16 cellular contexts compared by ENCODE assay signal in genomic region chr12:7116196-7116595, GRCh38. TPM values are rescaled to one million over a fixed set of nuclear protein-coding genes. Genes with fewer than 3 reads are reported as not detected.
DNase-seq lines count a peak whose midpoint lies in the region; ATAC-seq and TF ChIP-seq lines count a peak whose summit lies in the region.
"Had no signal": no experiment of that assay in that cellular context is flagged by ENCODE, and none has a peak within 500 bp of the region (broad histone marks: within the 10 kb centered on the region; RNA-seq: fewer than 3 reads in every experiment).

No MANE protein-coding gene starts in this region.

- intact Hi-C loops in MCF 10A (cut with micrococcal nuclease) (no loop called here), mammary epithelial cell (cut with micrococcal nuclease) (no loop called here), sciatic nerve (cut with DNase I) (loop anchor here (10.0 kb wide), 1 partner anchor 151 kb away; no protein-coding TSS in a partner anchor), colonic mucosa (cut with DNase I) (no loop called here)

- H3K4me3 ChIP-seq in mammary epithelial cell (replicated peaks in 1 of 3; ENCODE audit: insufficient read depth in 1 of 3, low read depth in 2 of 3, low read length in 3 of 3): no peak overlapping the region
- no peak overlapping the region for H3K4me3 ChIP-seq in colonic mucosa

- POLR2A ChIA-PET in MCF 10A (lab: Yijun Ruan, JAX): no interaction called here

- no peaks in the 10 kb centered on the region for H3K4me1 ChIP-seq in mammary epithelial cell (ENCODE audit: insufficient read depth, low read length)
- no peaks in the 10 kb centered on the region for H3K4me1 ChIP-seq in colonic mucosa
- H3K4me1 ChIP-seq: BE2C, Caco-2 had no signal

- no peak overlapping the region for H2AFZ ChIP-seq in mammary epithelial cell (ENCODE audit: low read depth, low read length)

- TF ChIP-seq CTCF in MCF 10A (IDR thresholded peaks at IDR 0.05; ENCODE audit: unreplicated experiment): no peak
- TF ChIP-seq CTCF in mammary epithelial cell (conservative IDR thresholded peaks at IDR 0.05 in 1 of 2, IDR thresholded peaks at IDR 0.05 in 1 of 2; ENCODE audit: extremely low read depth in 1 of 2, insufficient read depth in 1 of 2, low read depth in 1 of 2, low read length in 2 of 2): no peak
- no peak for TF ChIP-seq CTCF in glutamatergic neuron (IDR thresholded peaks at IDR 0.05; ENCODE audit: partially characterized antibody, unreplicated experiment)
- no peak for TF ChIP-seq CTCF in colonic mucosa (IDR thresholded peaks at IDR 0.05)

- BruUV-seq in MCF 10A (replicated peaks; lab: Mats Ljungman, UMichigan): no TSS peak
- no TSS peak for BruUV-seq in mammary epithelial cell (replicated peaks; lab: Mats Ljungman, UMichigan)

- peaks cover 14% of the 10 kb centered on the region for H3K79me2 ChIP-seq in mammary epithelial cell (ENCODE audit: insufficient read depth, low read length)

- WGBS in mammary epithelial cell (ENCODE audit: low coverage, missing lambda C conversion rate): 97% methylated on average over 3 of the region's 3 CpGs

- no peaks in the 10 kb centered on the region for H3K27me3 ChIP-seq in mammary epithelial cell (ENCODE audit: insufficient read depth, low read length)
- H3K27me3 ChIP-seq in colonic mucosa: no peaks in the 10 kb centered on the region
- H3K27me3 ChIP-seq: BE2C had no signal

- no peak overlapping the region for H3K4me2 ChIP-seq in mammary epithelial cell (ENCODE audit: insufficient read depth, low read depth, low read length)

- peaks cover 36% of the 10 kb centered on the region for H3K36me3 Mint-ChIP-seq in MCF 10A (ENCODE audit: insufficient read depth, unreplicated experiment)
- H3K36me3 Mint-ChIP-seq in glutamatergic neuron (ENCODE audit: unreplicated experiment): no peaks in the 10 kb centered on the region

- CTCF ChIA-PET in MCF 10A (lab: Yijun Ruan, JAX): interaction anchor here (0.6 to 1.5 kb wide), 3 partner anchors 28 to 345 kb away, joined by 5 to 6 read pairs (median 5); no protein-coding TSS in a partner anchor
- CTCF ChIA-PET in mammary epithelial cell (lab: Charles Lee; ENCODE audit: low non-redundant PET): no interaction called here

- H4K20me1 ChIP-seq in mammary epithelial cell (ENCODE audit: insufficient read depth, low read length): no peaks in the 10 kb centered on the region

- no peaks in the 10 kb centered on the region for H3K9me3 Mint-ChIP-seq in MCF 10A (ENCODE audit: unreplicated experiment)
- H3K9me3 Mint-ChIP-seq in glutamatergic neuron (ENCODE audit: unreplicated experiment): no peaks in the 10 kb centered on the region
- H3K9me3 Mint-ChIP-seq: CD4-positive, CD25-positive, alpha-beta regulatory T cell; CD8-positive, alpha-beta memory T cell; H9 had no signal

- dilution Hi-C loops in mammary epithelial cell (cut with HindIII; ENCODE audit: low sequenced_read_pairs): loop anchor here (5.0 kb wide), 2 partner anchors 36 to 91 kb away; no protein-coding TSS in a partner anchor

- H3K36me3 ChIP-seq in mammary epithelial cell (ENCODE audit: insufficient read depth, low read length): peaks cover 12% of the 10 kb centered on the region
- no peaks in the 10 kb centered on the region for H3K36me3 ChIP-seq in colonic mucosa
- H3K36me3 ChIP-seq: BE2C had no signal

- H3K4me3 Mint-ChIP-seq in MCF 10A (ENCODE audit: unreplicated experiment): no peak overlapping the region
- no peak overlapping the region for H3K4me3 Mint-ChIP-seq in glutamatergic neuron (ENCODE audit: unreplicated experiment)
- H3K4me3 Mint-ChIP-seq: CD4-positive, CD25-positive, alpha-beta regulatory T cell; CD8-positive, alpha-beta memory T cell; H9 had no signal

- DNase-seq in MCF 10A (ENCODE audit: unreplicated experiment): no peak
- no peak for DNase-seq in mammary epithelial cell
- DNase-seq in glutamatergic neuron: no peak
- DNase-seq in sciatic nerve (ENCODE audit: low spot score): peak; percentile 0
- no peak for DNase-seq in colonic mucosa
- no peak for DNase-seq in COLO668 (lab: John Stamatoyannopoulos, UW; ENCODE audit: unreplicated experiment)
- DNase-seq: BE2C; C1 segment of cervical spinal cord; CD4-positive, CD25-positive, alpha-beta regulatory T cell; CD8-positive, alpha-beta memory T cell; H9 had no signal

- H3K27ac Mint-ChIP-seq in MCF 10A (ENCODE audit: low read depth, unreplicated experiment) (peak overlapping the region; percentile 9), glutamatergic neuron (ENCODE audit: unreplicated experiment) (peak overlapping the region; percentile 12)
- H3K27ac Mint-ChIP-seq: H9 had no signal

- peaks cover 6% of the 10 kb centered on the region for H3K4me1 Mint-ChIP-seq in MCF 10A (ENCODE audit: insufficient read depth, unreplicated experiment)
- no peaks in the 10 kb centered on the region for H3K4me1 Mint-ChIP-seq in glutamatergic neuron (ENCODE audit: low read depth, unreplicated experiment)

- ATAC-seq in sciatic nerve (no peak), HG02973 (IDR thresholded peaks at IDR 0.05; ENCODE audit: unreplicated experiment) (no peak)

- no peak overlapping the region for H3K9ac ChIP-seq in mammary epithelial cell (ENCODE audit: insufficient read depth, low read length)
- no peak overlapping the region for H3K9ac ChIP-seq in colonic mucosa (ENCODE audit: low read depth in 2 of 2, low read length in 2 of 2)

- no peak overlapping the region for H3K27ac ChIP-seq in mammary epithelial cell (ENCODE audit: insufficient read depth, low read depth, low read length)
- no peak overlapping the region for H3K27ac ChIP-seq in colonic mucosa
- H3K27ac ChIP-seq: HL-60 had no signal

- no peaks in the 10 kb centered on the region for H3K9me3 ChIP-seq in mammary epithelial cell (replicated peaks; ENCODE audit: insufficient read depth, low read length)
- H3K9me3 ChIP-seq in colonic mucosa: no peaks in the 10 kb centered on the region
- H3K9me3 ChIP-seq: BE2C, Caco-2 had no signal

- H3K27me3 Mint-ChIP-seq in MCF 10A (ENCODE audit: insufficient read depth, unreplicated experiment) (no peaks in the 10 kb centered on the region), glutamatergic neuron (ENCODE audit: unreplicated experiment) (peaks cover 2% of the 10 kb centered on the region)
- H3K27me3 Mint-ChIP-seq: CD4-positive, CD25-positive, alpha-beta regulatory T cell; CD8-positive, alpha-beta memory T cell had no signal

- in situ Hi-C loops in mammary epithelial cell (cut with MboI; ENCODE audit: low sequenced_read_pairs in 2 of 2): no loop called here

RNA-seq across cellular contexts. Expression of gene C1RL, which starts 7.2 kb away (rescaled TPM):
- total RNA-seq in MCF 10A (2022): 49.8 and 55.7 TPM in 2 replicates
- total RNA-seq in mammary epithelial cell: 10 to 100 TPM; 32.1 to 38.3 TPM
- 16.6 TPM for polyA plus RNA-seq in mammary epithelial cell
- 23.6 TPM for polyA minus RNA-seq in mammary epithelial cell
- total RNA-seq in glutamatergic neuron (ENCODE audit: unreplicated experiment): 12.8 TPM
- 117 TPM for total RNA-seq in sciatic nerve
- total RNA-seq in colonic mucosa: 10 to 100 TPM; 39.5 to 39.7 TPM

RNA-seq across cellular contexts. Expression of gene RBP5, which starts 12.5 kb away (rescaled TPM):
- total RNA-seq in MCF 10A (2022) (not detected in 2 replicates), mammary epithelial cell (not detected), glutamatergic neuron (ENCODE audit: unreplicated experiment) (1.2 TPM), sciatic nerve (4.5 TPM), colonic mucosa (1 to 10 TPM; 2.4 to 3.7 TPM)
- polyA plus RNA-seq in mammary epithelial cell: not detected
- not detected for polyA minus RNA-seq in mammary epithelial cell
- total RNA-seq: A172; CD4-positive, CD25-positive, alpha-beta regulatory T cell; HT1080 had no signal
- polyA plus RNA-seq: CD4-positive, CD25-positive, alpha-beta regulatory T cell; CD8-positive, alpha-beta memory T cell had no signal

RNA-seq across cellular contexts. Expression of gene CLSTN3, which starts 14.0 kb away (rescaled TPM):
- total RNA-seq in MCF 10A (2022) (34.6 and 40.2 TPM in 2 replicates), mammary epithelial cell (10 to 100 TPM; 15.8 to 28.6 TPM), glutamatergic neuron (ENCODE audit: unreplicated experiment) (113 TPM), sciatic nerve (43.8 TPM), colonic mucosa (10 to 100 TPM; 13.6 to 17.0 TPM)
- polyA plus RNA-seq in mammary epithelial cell: 14.5 TPM
- 24.4 TPM for polyA minus RNA-seq in mammary epithelial cell

RNA-seq across cellular contexts. Expression of gene C1R, which starts 24.0 kb away (rescaled TPM):
- total RNA-seq in MCF 10A (2022): 13.1 and 16.7 TPM in 2 replicates
- total RNA-seq in mammary epithelial cell: 10 to 100 TPM in 1 of 2 donors, 1 to 10 TPM in 1; 6.1 to 16.3 TPM
- polyA plus RNA-seq in mammary epithelial cell: 5.3 TPM
- polyA minus RNA-seq in mammary epithelial cell: 14.7 TPM
- total RNA-seq in glutamatergic neuron (ENCODE audit: unreplicated experiment): 1.0 TPM
- 628 TPM for total RNA-seq in sciatic nerve
- 100 to 1,000 TPM in 1 of 2 donors, 10 to 100 TPM in 1; 40.1 to 104 TPM for total RNA-seq in colonic mucosa

RNA-seq across cellular contexts. Expression of gene C1S, which starts 55.7 kb away (rescaled TPM):
- total RNA-seq in MCF 10A (2022): 6.0 and 11.5 TPM in 2 replicates
- total RNA-seq in mammary epithelial cell: 10 to 100 TPM in 1 of 2 donors, 1 to 10 TPM in 1; 3.5 to 13.8 TPM
- 2.2 TPM for polyA plus RNA-seq in mammary epithelial cell
- not detected for polyA minus RNA-seq in mammary epithelial cell
- total RNA-seq in glutamatergic neuron (ENCODE audit: unreplicated experiment): 3.5 TPM
- 662 TPM for total RNA-seq in sciatic nerve
- total RNA-seq in colonic mucosa: 10 to 100 TPM; 35.8 to 97.2 TPM
- polyA plus RNA-seq: CD4-positive, CD25-positive, alpha-beta regulatory T cell; CD8-positive, alpha-beta memory T cell had no signal
